12 cellular contexts compared by ENCODE assay signal in genomic region chr1:25023826-25024225, GRCh38.
DNase-seq lines count a peak whose midpoint lies in the region; ATAC-seq, FAIRE-seq and TF ChIP-seq lines count a peak whose summit lies in the region.
"Had no signal": no experiment of that assay in that cellular context is flagged by ENCODE, and none has a peak within 500 bp of the region (broad histone marks: within the 10 kb centered on the region; RNA-seq: fewer than 3 reads in every experiment).

No MANE protein-coding gene starts in this region.

- 81 to 92% methylated on average over 5 of the region's 5 CpGs for WGBS in sigmoid colon, 2 donors

- TF ChIP-seq CTCF in CD14-positive monocyte (IDR thresholded peaks at IDR 0.05), result no peak
- no peak for TF ChIP-seq CTCF in sigmoid colon (IDR thresholded peaks at IDR 0.05)

- TF ChIP-seq POLR2A in GM12892 (IDR thresholded peaks at IDR 0.05; ENCODE audit: low read depth, low read length) (no peak; the same call in 1 of the 2 replicates), sigmoid colon (IDR thresholded peaks at IDR 0.05) (no peak)

- H3K27me3 Mint-ChIP-seq in CD14-positive monocyte (ENCODE audit: low read depth in 3 of 3), result peaks cover 29 to 50% (median 43%) of the 10 kb centered on the region in 3 donors
- H3K27me3 Mint-ChIP-seq in activated naive CD8-positive, alpha-beta T cell treated with anti-CD3 and anti-CD28 coated beads for 36 hours, result no peaks in the 10 kb centered on the region
- H3K27me3 Mint-ChIP-seq in naive thymus-derived CD8-positive, alpha-beta T cell, result no peaks in the 10 kb centered on the region

- H3K9me3 Mint-ChIP-seq in CD14-positive monocyte, result peaks cover 0 to 1% (median 0%) of the 10 kb centered on the region in 7 donors
- peaks cover 6% of the 10 kb centered on the region for H3K9me3 Mint-ChIP-seq in activated naive CD8-positive, alpha-beta T cell treated with anti-CD3 and anti-CD28 coated beads for 36 hours
- no peaks in the 10 kb centered on the region for H3K9me3 Mint-ChIP-seq in naive thymus-derived CD8-positive, alpha-beta T cell

- no peaks in the 10 kb centered on the region for H3K36me3 ChIP-seq in sigmoid colon

- ATAC-seq in naive thymus-derived CD8-positive, alpha-beta T cell, result no peak
- ATAC-seq in GM18867 (IDR thresholded peaks at IDR 0.05; ENCODE audit: unreplicated experiment) (no peak), GM18868 (IDR thresholded peaks at IDR 0.05; ENCODE audit: unreplicated experiment) (no peak)
- ATAC-seq: right cardiac atrium had no signal

- no peaks in the 10 kb centered on the region for H3K9me3 ChIP-seq in sigmoid colon
- H3K9me3 ChIP-seq: testis had no signal

- peak overlapping the region in 1 of 2 donors; percentile 35 for H3K4me3 Mint-ChIP-seq in CD14-positive monocyte
- H3K4me3 Mint-ChIP-seq in activated naive CD8-positive, alpha-beta T cell treated with anti-CD3 and anti-CD28 coated beads for 36 hours, result peak overlapping the region; percentile 71
- peak overlapping the region; percentile 19 to 88 (median 52) for H3K4me3 Mint-ChIP-seq in naive thymus-derived CD8-positive, alpha-beta T cell

- H3K4me1 ChIP-seq in sigmoid colon, result peaks cover 0 to 21% (median 14%) of the 10 kb centered on the region in 4 donors
- H3K4me1 ChIP-seq: testis had no signal

- H3K36me3 Mint-ChIP-seq in CD14-positive monocyte, result peaks cover 8 to 19% of the 10 kb centered on the region in 2 donors
- peaks cover 4% of the 10 kb centered on the region for H3K36me3 Mint-ChIP-seq in activated naive CD8-positive, alpha-beta T cell treated with anti-CD3 and anti-CD28 coated beads for 36 hours
- no peaks in the 10 kb centered on the region for H3K36me3 Mint-ChIP-seq in naive thymus-derived CD8-positive, alpha-beta T cell

- H3K27ac Mint-ChIP-seq in CD14-positive monocyte, result peak overlapping the region; percentile 66 to 99 (median 97)
- H3K27ac Mint-ChIP-seq in activated naive CD8-positive, alpha-beta T cell treated with anti-CD3 and anti-CD28 coated beads for 36 hours, result peak overlapping the region; percentile 90
- peak overlapping the region; percentile 95 to 99 (median 97) for H3K27ac Mint-ChIP-seq in naive thymus-derived CD8-positive, alpha-beta T cell

- no peaks in the 10 kb centered on the region for H3K27me3 ChIP-seq in sigmoid colon
- H3K27me3 ChIP-seq: testis had no signal

- POLR2A ChIA-PET in naive thymus-derived CD8-positive, alpha-beta T cell (lab: Charles Lee), result interaction anchor here (1.4 to 10.6 kb wide), 9 partner anchors 11 to 102 kb away, joined by 4 to 139 read pairs (median 13); no protein-coding TSS in a partner anchor

- no peak for DNase-seq in CD14-positive monocyte (ENCODE audit: low spot score)
- DNase-seq in GM12892 (ENCODE audit: insufficient read length), result no peak
- DNase-seq in activated naive CD8-positive, alpha-beta T cell treated with anti-CD3 and anti-CD28 coated beads for 36 hours, result no peak
- DNase-seq in naive thymus-derived CD8-positive, alpha-beta T cell, result no peak
- DNase-seq in NCI-H2171 (lab: John Stamatoyannopoulos, UW), result no peak
- no peak for DNase-seq in sigmoid colon
- DNase-seq: anterior cingulate cortex; effector CD4-positive, alpha-beta T cell; testis had no signal

- peak; percentile 24 for FAIRE-seq in GM12892 (lab: Jason Lieb, UNC)

- H3K4me1 Mint-ChIP-seq in CD14-positive monocyte, result peaks cover 69% of the 10 kb centered on the region
- H3K4me1 Mint-ChIP-seq in activated naive CD8-positive, alpha-beta T cell treated with anti-CD3 and anti-CD28 coated beads for 36 hours, result peaks cover 88% of the 10 kb centered on the region
- peaks cover 40 to 94% (median 82%) of the 10 kb centered on the region in 4 donors for H3K4me1 Mint-ChIP-seq in naive thymus-derived CD8-positive, alpha-beta T cell

- no peak for TF ChIP-seq EP300 in sigmoid colon (IDR thresholded peaks at IDR 0.05)

- H3K27ac ChIP-seq in sigmoid colon, result peak overlapping the region in 1 of 4 donors; percentile 80
- H3K27ac ChIP-seq: testis had no signal

- no peak overlapping the region for H3K4me3 ChIP-seq in sigmoid colon
- H3K4me3 ChIP-seq: testis had no signal

- intact Hi-C loops in CD14-positive monocyte (cut with micrococcal nuclease), result loop anchor here (2.0 to 5.0 kb wide), 3 partner anchors 13 to 57 kb away; no protein-coding TSS in a partner anchor
- intact Hi-C loops in sigmoid colon (cut with DNase I), result loop anchor here (5.0 kb wide), 1 partner anchor 92 kb away; the partner anchor contains the start of gene RUNX3
